14 cellular contexts compared by ENCODE assay signal in the genomic region with DNA sequence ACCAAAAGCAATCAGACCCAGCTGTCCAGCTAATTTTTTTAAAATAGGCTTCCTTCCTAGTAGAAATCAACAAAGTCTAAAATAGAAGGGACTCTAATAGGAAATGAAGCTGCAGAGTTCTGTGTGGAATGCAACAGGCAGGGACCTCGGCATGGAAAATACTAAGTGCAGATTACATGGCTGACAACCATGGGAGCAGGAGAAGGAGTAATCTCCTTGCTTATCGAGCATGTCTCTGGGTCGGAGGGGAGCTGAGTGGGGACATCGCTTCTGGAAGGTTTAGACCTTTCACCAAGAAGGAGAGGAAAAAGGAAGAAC. TPM values are rescaled to one million over a fixed set of nuclear protein-coding genes. Genes with fewer than 3 reads are reported as not detected.
DNase-seq lines count a peak whose midpoint lies in the region; FAIRE-seq and TF ChIP-seq lines count a peak whose summit lies in the region.
"Had no signal": no experiment of that assay in that cellular context is flagged by ENCODE, and none has a peak within 500 bp of the region (broad histone marks: within the 10 kb centered on the region; RNA-seq: fewer than 3 reads in every experiment).

No MANE protein-coding gene starts in this region.

- intact Hi-C loops in activated CD4-positive, alpha-beta T cell treated with anti-CD3 and anti-CD28 coated beads, Interleukin-2, amount 10 ng/mL, durations not matched to agents 24 days and 14 days (cut with micrococcal nuclease): loop anchor here (1.0 to 5.0 kb wide), 3 partner anchors 18 to 59 kb away; no protein-coding TSS in a partner anchor
- intact Hi-C loops in testis (cut with DNase I; ENCODE audit: low total_unique reads): no loop called here
- intact Hi-C loops in Calu3 (cut with micrococcal nuclease; ENCODE audit: unreplicated experiment): no loop called here

- H3K9me3 Mint-ChIP-seq in activated CD4-positive, alpha-beta T cell treated with anti-CD3 and anti-CD28 coated beads, Interleukin-2, amount 10 ng/mL, durations not matched to agents 24 days and 14 days: no peaks in the 10 kb centered on the region
- H3K9me3 Mint-ChIP-seq in immature natural killer cell (no peaks in the 10 kb centered on the region), Calu3 (ENCODE audit: low read depth, unreplicated experiment) (no peaks in the 10 kb centered on the region)

- peak overlapping the region; percentile 70 for H3K4me3 Mint-ChIP-seq in activated CD4-positive, alpha-beta T cell treated with anti-CD3 and anti-CD28 coated beads, Interleukin-2, amount 10 ng/mL, durations not matched to agents 24 days and 14 days
- H3K4me3 Mint-ChIP-seq in immature natural killer cell (peak overlapping the region in 4 of 5 donors; percentile 26 to 65 (median 47)), Calu3 (ENCODE audit: low read depth, unreplicated experiment) (no peak overlapping the region)

- H3K36me3 ChIP-seq in testis (ENCODE audit: low read depth, missing control alignments): no peaks in the 10 kb centered on the region

- H3K27ac Mint-ChIP-seq in activated CD4-positive, alpha-beta T cell treated with anti-CD3 and anti-CD28 coated beads, Interleukin-2, amount 10 ng/mL, durations not matched to agents 24 days and 14 days: peak overlapping the region; percentile 69
- peak overlapping the region in 5 of 6 donors; percentile 64 to 93 (median 68) for H3K27ac Mint-ChIP-seq in immature natural killer cell
- no peak overlapping the region for H3K27ac Mint-ChIP-seq in Calu3 (ENCODE audit: unreplicated experiment)

- no peaks in the 10 kb centered on the region for H3K27me3 Mint-ChIP-seq in activated CD4-positive, alpha-beta T cell treated with anti-CD3 and anti-CD28 coated beads, Interleukin-2, amount 10 ng/mL, durations not matched to agents 24 days and 14 days
- H3K27me3 Mint-ChIP-seq in immature natural killer cell (ENCODE audit: low read depth in 3 of 3) (peaks cover 21 to 29% (median 24%) of the 10 kb centered on the region in 3 donors), Calu3 (ENCODE audit: unreplicated experiment) (peaks cover 94% of the 10 kb centered on the region)

- no peak for DNase-seq in activated CD4-positive, alpha-beta T cell treated with anti-CD3 and anti-CD28 coated beads, Interleukin-2, amount 10 ng/mL, durations not matched to agents 24 days and 14 days
- no peak for DNase-seq in activated CD4-positive, alpha-beta T cell treated with anti-CD3 and anti-CD28 coated beads for 48 hours
- DNase-seq in immature natural killer cell (no peak), testis (no peak), urothelium cell line (ENCODE audit: low spot score) (no peak), kidney tubule cell (ENCODE audit: low spot score) (no peak), Calu3 (no peak)
- DNase-seq: DMS153, erythroblast, mucosa of descending colon, NCI-H2171 treated with DMSO at 0.1 percent for 48 hours had no signal

- CTCF ChIA-PET in Calu3 (lab: Charles Lee): no interaction called here

- no peak for TF ChIP-seq POLR2A in testis (IDR thresholded peaks at IDR 0.05)

- H3K27me3 ChIP-seq in testis: no peaks in the 10 kb centered on the region

- peaks cover 63% of the 10 kb centered on the region for H3K4me1 Mint-ChIP-seq in activated CD4-positive, alpha-beta T cell treated with anti-CD3 and anti-CD28 coated beads, Interleukin-2, amount 10 ng/mL, durations not matched to agents 24 days and 14 days
- peaks cover 75 to 82% of the 10 kb centered on the region in 2 donors for H3K4me1 Mint-ChIP-seq in immature natural killer cell
- no peaks in the 10 kb centered on the region for H3K4me1 Mint-ChIP-seq in Calu3 (ENCODE audit: low read depth, unreplicated experiment)

- no peak for FAIRE-seq in urothelium cell line (lab: Jason Lieb, UNC)
- FAIRE-seq: A549 had no signal

- peaks cover 25% of the 10 kb centered on the region for H3K4me1 ChIP-seq in testis
- H3K4me1 ChIP-seq: A549 had no signal

- peaks cover 4% of the 10 kb centered on the region for H3K36me3 Mint-ChIP-seq in activated CD4-positive, alpha-beta T cell treated with anti-CD3 and anti-CD28 coated beads, Interleukin-2, amount 10 ng/mL, durations not matched to agents 24 days and 14 days (ENCODE audit: low read depth)
- H3K36me3 Mint-ChIP-seq in immature natural killer cell (no peaks in the 10 kb centered on the region), Calu3 (ENCODE audit: insufficient read depth, unreplicated experiment) (no peaks in the 10 kb centered on the region)

- H3K27ac ChIP-seq in angular gyrus (ENCODE audit: low read depth, low read length): peak overlapping the region; percentile 5
- peak overlapping the region; percentile 28 to 48 for H3K27ac ChIP-seq in testis
- H3K27ac ChIP-seq: A549 had no signal

- no peak overlapping the region for H3K4me3 ChIP-seq in testis
- H3K4me3 ChIP-seq: A549, mucosa of descending colon had no signal

- no peaks in the 10 kb centered on the region for H3K9me3 ChIP-seq in testis
- H3K9me3 ChIP-seq: A549, mucosa of descending colon had no signal

- TF ChIP-seq CTCF in testis (IDR thresholded peaks at IDR 0.05): no peak
- no peak for TF ChIP-seq CTCF in Calu3 (IDR thresholded peaks at IDR 0.05; ENCODE audit: unreplicated experiment)

- no TSS peak for BruUV-seq in Calu3 (replicated peaks; lab: Mats Ljungman, UMichigan)

- 40 to 42% methylated on average over 4 of the region's 4 CpGs for WGBS in testis, 2 donors

RNA-seq across cellular contexts. Expression of gene ZNF831, which starts 16.9 kb away (rescaled TPM):
- 3.1 and 3.4 TPM in 2 replicates for total RNA-seq in activated CD4-positive, alpha-beta T cell treated with anti-CD3 and anti-CD28 coated beads, Interleukin-2, amount 10 ng/mL, durations not matched to agents 24 days and 14 days
- polyA plus RNA-seq in immature natural killer cell (1 to 10 TPM in 2 of 3 donors, under 1 TPM in 1; 0.59 to 8.4 (median 2.0) TPM), testis (ENCODE audit: insufficient read depth, low read depth, low replicate concordance) (0.99 TPM)
- total RNA-seq in testis (1 to 10 TPM; 4.0 to 4.8 TPM), Calu3 (2022) (not detected in 2 replicates)
- total RNA-seq: pulmonary artery endothelial cell had no signal
- polyA plus RNA-seq: A549 had no signal
